Comparison of ENCODE assay signal across 28 cellular contexts in the genomic region with DNA sequence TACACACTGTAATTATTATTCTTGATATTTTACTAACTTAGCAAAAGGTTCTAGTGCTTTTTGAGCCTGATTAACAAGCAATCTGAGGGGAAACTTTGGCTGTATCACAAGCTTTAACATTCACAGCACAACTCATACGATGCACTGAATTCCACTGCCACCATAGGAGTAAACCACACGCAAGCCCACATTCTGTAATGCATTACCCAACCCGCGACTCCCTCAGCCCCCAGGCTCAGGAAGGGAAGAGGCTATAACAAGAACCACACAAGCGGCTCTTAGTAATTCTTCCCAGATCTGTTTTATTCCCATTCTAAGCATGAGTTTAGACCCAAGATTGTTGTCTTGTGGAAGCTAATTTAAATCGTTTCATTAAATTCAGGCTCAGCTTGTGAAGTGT.
"Had no signal": no experiment of that assay in that cellular context is flagged by ENCODE, and none has a peak within 500 bp of the region (broad histone marks: within the 10 kb centered on the region; RNA-seq: fewer than 3 reads in every experiment).

No MANE protein-coding gene starts in this region.

- H3K4me1 ChIP-seq: adrenal gland, pancreas, prostate gland had no signal

- H3K27ac ChIP-seq: adrenal gland, pancreas, prostate gland, thoracic aorta, upper lobe of left lung, VCaP had no signal

- H3K27me3 ChIP-seq: upper lobe of left lung had no signal

- H3K9me3 ChIP-seq: adrenal gland, pancreas, prostate gland, thoracic aorta, upper lobe of left lung had no signal

- H3K4me3 Mint-ChIP-seq: activated naive CD8-positive, alpha-beta T cell; effector memory CD8-positive, alpha-beta T cell; naive thymus-derived CD4-positive, alpha-beta T cell; stimulated activated effector memory CD8-positive, alpha-beta T cell treated with anti-CD3 and anti-CD28 coated beads, Interleukin-12 subunit alpha, Interleukin-12 subunit beta, amount 100 ng/mL, for 72 hours; stimulated activated naive CD8-positive, alpha-beta T cell treated with anti-CD3 and anti-CD28 coated beads, Interleukin-15, Interleukin-2, amounts not matched to agents 100 ng/mL and 50 ng/mL, for 24 hours had no signal

- DNase-seq: activated CD4-positive, alpha-beta T cell treated with anti-CD3 and anti-CD28 coated beads for 4 hours; activated CD4-positive, alpha-beta T cell treated with anti-CD3 and anti-CD28 coated beads, Interleukin-2, amount 50 U/mL, for 4 hours; activated effector memory CD4-positive, alpha-beta T cell treated with Interleukin-2 at 50 U/mL for 16 hours; activated naive CD4-positive, alpha-beta T cell treated with Interleukin-2 at 50 U/mL for 16 hours; adrenal gland; caudate nucleus; cortex of kidney; effector memory CD8-positive, alpha-beta T cell; left colon; mammary epithelial cell; midbrain; naive thymus-derived CD4-positive, alpha-beta T cell; pancreas; retina; small intestine; stimulated activated CD4-positive, alpha-beta T cell treated with anti-CD3 and anti-CD28 coated beads, Interleukin-4, amount 100 ng/mL, for 24 hours; upper lobe of left lung had no signal

- ATAC-seq: effector memory CD8-positive, alpha-beta T cell; esophagus mucosa; left colon; naive thymus-derived CD4-positive, alpha-beta T cell; pancreas; sciatic nerve; stimulated activated effector memory CD8-positive, alpha-beta T cell treated with anti-CD3 and anti-CD28 coated beads, Interleukin-12 subunit alpha, Interleukin-12 subunit beta, amount 100 ng/mL, for 72 hours had no signal

- H3K36me3 ChIP-seq: adrenal gland, pancreas, prostate gland, thoracic aorta, upper lobe of left lung had no signal

- H3K27ac Mint-ChIP-seq: activated naive CD8-positive, alpha-beta T cell; effector memory CD8-positive, alpha-beta T cell; naive thymus-derived CD4-positive, alpha-beta T cell; stimulated activated effector memory CD8-positive, alpha-beta T cell treated with anti-CD3 and anti-CD28 coated beads, Interleukin-12 subunit alpha, Interleukin-12 subunit beta, amount 100 ng/mL, for 72 hours; stimulated activated naive CD8-positive, alpha-beta T cell treated with anti-CD3 and anti-CD28 coated beads, Interleukin-15, Interleukin-2, amounts not matched to agents 100 ng/mL and 50 ng/mL, for 24 hours had no signal

- H3K4me3 ChIP-seq: adrenal gland, pancreas, prostate gland, thoracic aorta, upper lobe of left lung had no signal

- FAIRE-seq: endothelial cell of umbilical vein, keratinocyte, pancreas, small intestine, TTC549 had no signal

- H3K27me3 Mint-ChIP-seq: activated naive CD8-positive, alpha-beta T cell; effector memory CD8-positive, alpha-beta T cell; naive thymus-derived CD4-positive, alpha-beta T cell; stimulated activated naive CD8-positive, alpha-beta T cell treated with anti-CD3 and anti-CD28 coated beads, Interleukin-15, Interleukin-2, amounts not matched to agents 100 ng/mL and 50 ng/mL, for 24 hours had no signal

- H3K9me3 Mint-ChIP-seq: effector memory CD8-positive, alpha-beta T cell; stimulated activated effector memory CD8-positive, alpha-beta T cell treated with anti-CD3 and anti-CD28 coated beads, Interleukin-12 subunit alpha, Interleukin-12 subunit beta, amount 100 ng/mL, for 72 hours; stimulated activated naive CD8-positive, alpha-beta T cell treated with anti-CD3 and anti-CD28 coated beads, Interleukin-15, Interleukin-2, amounts not matched to agents 100 ng/mL and 50 ng/mL, for 24 hours had no signal

- H3K36me3 Mint-ChIP-seq: activated naive CD8-positive, alpha-beta T cell; naive thymus-derived CD4-positive, alpha-beta T cell; stimulated activated effector memory CD8-positive, alpha-beta T cell treated with anti-CD3 and anti-CD28 coated beads, Interleukin-12 subunit alpha, Interleukin-12 subunit beta, amount 100 ng/mL, for 72 hours had no signal
